In the genomic region with DNA sequence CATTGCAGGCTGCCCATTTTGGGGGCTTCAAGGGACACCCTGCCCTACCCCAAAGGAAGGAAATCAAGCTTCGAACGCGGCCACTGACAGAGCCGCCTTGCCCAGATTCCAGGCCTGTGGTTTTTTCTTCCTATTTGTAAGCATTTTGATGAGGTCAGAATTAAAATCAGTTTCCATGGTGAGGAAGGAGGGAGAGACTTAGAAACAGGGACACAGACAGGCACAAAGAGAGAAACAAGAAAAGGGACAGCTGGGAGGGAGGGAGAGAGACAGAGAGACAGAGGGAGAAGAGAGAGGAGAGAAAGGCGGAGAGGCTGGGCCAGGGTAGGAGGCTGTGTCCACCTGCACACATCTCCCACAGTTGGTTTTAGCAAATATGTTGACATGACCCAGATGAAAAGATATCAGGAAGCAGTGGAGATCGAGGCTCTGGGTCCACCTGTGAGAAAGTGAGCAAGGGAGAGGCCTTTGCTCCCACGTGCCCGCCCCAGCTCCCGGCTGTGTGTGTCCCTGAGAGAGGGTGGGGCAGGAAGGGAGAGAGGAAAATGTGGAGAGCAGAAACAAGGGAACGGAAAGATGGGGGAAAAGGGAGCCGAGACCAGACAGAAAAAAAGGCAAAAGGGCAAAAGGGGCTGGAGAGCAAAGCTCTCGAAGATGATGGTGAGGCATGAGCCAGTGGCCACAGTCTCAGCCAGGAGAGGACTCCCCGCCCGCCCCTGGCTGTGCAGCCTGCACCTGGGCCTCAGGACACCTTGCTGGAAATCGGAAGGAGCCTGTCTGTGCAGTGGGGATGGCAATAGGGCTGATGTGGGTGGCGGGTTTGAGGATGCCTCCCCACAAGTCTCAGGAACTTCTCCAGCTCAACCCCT, we compare ENCODE assay signal across 1 cellular context.
TF ChIP-seq lines count a peak whose summit lies in the region.

No MANE protein-coding gene starts in this region.

TF ChIP-seq in HepG2, 621 proteins besides CTCF, POLR2A, EP300 and RAD21 (continued from another document and continues in another):
- no peak for TF ChIP-seq ZZZ3 (CRISPR knock-in tag; IDR thresholded peaks at IDR 0.05; ENCODE audit: borderline replicate concordance)
- TF ChIP-seq GPN1 (CRISPR knock-in tag; IDR thresholded peaks at IDR 0.05; ENCODE audit: borderline replicate concordance), result no peak
- TF ChIP-seq ZNF496 (CRISPR knock-in tag; IDR thresholded peaks at IDR 0.05; ENCODE audit: insufficient replicate concordance), result no peak
- no peak for TF ChIP-seq GZF1 (CRISPR knock-in tag; IDR thresholded peaks at IDR 0.05)
- 0 out of 2 replicates have a peak, but pooled peaks have one; percentile 14 for TF ChIP-seq ELF3 (CRISPR knock-in tag; IDR thresholded peaks at IDR 0.05)
- TF ChIP-seq, protein P1, sequence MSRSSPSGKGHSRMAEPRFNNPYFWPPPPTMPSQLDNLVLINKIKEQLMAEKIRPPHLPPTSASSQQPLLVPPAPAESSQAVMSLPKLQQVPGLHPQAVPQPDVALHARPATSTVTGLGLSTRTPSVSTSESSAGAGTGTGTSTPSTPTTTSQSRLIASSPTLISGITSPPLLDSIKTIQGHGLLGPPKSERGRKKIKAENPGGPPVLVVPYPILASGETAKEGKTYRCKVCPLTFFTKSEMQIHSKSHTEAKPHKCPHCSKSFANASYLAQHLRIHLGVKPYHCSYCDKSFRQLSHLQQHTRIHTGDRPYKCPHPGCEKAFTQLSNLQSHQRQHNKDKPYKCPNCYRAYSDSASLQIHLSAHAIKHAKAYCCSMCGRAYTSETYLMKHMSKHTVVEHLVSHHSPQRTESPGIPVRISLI (CRISPR knock-in tag; IDR thresholded peaks at IDR 0.05; ENCODE audit: borderline replicate concordance), result no peak
- peak; percentile 26; the same call in 1 of the 2 replicates for TF ChIP-seq HDAC1 (CRISPR knock-in tag; IDR thresholded peaks at IDR 0.05)
- TF ChIP-seq, protein P2, sequence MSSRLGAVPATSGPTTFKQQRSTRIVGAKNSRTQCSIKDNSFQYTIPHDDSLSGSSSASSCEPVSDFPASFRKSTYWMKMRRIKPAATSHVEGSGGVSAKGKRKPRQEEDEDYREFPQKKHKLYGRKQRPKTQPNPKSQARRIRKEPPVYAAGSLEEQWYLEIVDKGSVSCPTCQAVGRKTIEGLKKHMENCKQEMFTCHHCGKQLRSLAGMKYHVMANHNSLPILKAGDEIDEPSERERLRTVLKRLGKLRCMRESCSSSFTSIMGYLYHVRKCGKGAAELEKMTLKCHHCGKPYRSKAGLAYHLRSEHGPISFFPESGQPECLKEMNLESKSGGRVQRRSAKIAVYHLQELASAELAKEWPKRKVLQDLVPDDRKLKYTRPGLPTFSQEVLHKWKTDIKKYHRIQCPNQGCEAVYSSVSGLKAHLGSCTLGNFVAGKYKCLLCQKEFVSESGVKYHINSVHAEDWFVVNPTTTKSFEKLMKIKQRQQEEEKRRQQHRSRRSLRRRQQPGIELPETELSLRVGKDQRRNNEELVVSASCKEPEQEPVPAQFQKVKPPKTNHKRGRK (CRISPR knock-in tag; IDR thresholded peaks at IDR 0.05), result no peak
- TF ChIP-seq ZNF7 (CRISPR knock-in tag; IDR thresholded peaks at IDR 0.05), result no peak
- TF ChIP-seq CREM (IDR thresholded peaks at IDR 0.05), result no peak
- TF ChIP-seq CREM (CRISPR knock-in tag; IDR thresholded peaks at IDR 0.05), result no peak
- TF ChIP-seq GTF2F1 (IDR thresholded peaks at IDR 0.05; ENCODE audit: low read length), result no peak
- TF ChIP-seq STAG1 (CRISPR knock-in tag; IDR thresholded peaks at IDR 0.05), result no peak
- TF ChIP-seq JARID2 (CRISPR knock-in tag; IDR thresholded peaks at IDR 0.05; ENCODE audit: insufficient replicate concordance), result no peak
- TF ChIP-seq GATAD2A (CRISPR knock-in tag; IDR thresholded peaks at IDR 0.05), result peak; percentile 42; the same call in 1 of the 2 replicates
- TF ChIP-seq XBP1 (CRISPR knock-in tag; IDR thresholded peaks at IDR 0.05), result no peak
- no peak for TF ChIP-seq MAFK (conservative IDR thresholded peaks at IDR 0.05 in 1 of 2, IDR thresholded peaks at IDR 0.05 in 1 of 2; ENCODE audit: low read length in 2 of 2)
- TF ChIP-seq, protein P3, sequence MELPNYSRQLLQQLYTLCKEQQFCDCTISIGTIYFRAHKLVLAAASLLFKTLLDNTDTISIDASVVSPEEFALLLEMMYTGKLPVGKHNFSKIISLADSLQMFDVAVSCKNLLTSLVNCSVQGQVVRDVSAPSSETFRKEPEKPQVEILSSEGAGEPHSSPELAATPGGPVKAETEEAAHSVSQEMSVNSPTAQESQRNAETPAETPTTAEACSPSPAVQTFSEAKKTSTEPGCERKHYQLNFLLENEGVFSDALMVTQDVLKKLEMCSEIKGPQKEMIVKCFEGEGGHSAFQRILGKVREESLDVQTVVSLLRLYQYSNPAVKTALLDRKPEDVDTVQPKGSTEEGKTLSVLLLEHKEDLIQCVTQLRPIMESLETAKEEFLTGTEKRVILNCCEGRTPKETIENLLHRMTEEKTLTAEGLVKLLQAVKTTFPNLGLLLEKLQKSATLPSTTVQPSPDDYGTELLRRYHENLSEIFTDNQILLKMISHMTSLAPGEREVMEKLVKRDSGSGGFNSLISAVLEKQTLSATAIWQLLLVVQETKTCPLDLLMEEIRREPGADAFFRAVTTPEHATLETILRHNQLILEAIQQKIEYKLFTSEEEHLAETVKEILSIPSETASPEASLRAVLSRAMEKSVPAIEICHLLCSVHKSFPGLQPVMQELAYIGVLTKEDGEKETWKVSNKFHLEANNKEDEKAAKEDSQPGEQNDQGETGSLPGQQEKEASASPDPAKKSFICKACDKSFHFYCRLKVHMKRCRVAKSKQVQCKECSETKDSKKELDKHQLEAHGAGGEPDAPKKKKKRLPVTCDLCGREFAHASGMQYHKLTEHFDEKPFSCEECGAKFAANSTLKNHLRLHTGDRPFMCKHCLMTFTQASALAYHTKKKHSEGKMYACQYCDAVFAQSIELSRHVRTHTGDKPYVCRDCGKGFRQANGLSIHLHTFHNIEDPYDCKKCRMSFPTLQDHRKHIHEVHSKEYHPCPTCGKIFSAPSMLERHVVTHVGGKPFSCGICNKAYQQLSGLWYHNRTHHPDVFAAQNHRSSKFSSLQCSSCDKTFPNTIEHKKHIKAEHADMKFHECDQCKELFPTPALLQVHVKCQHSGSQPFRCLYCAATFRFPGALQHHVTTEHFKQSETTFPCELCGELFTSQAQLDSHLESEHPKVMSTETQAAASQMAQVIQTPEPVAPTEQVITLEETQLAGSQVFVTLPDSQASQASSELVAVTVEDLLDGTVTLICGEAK (IDR thresholded peaks at IDR 0.05), result no peak
- TF ChIP-seq, protein P3 (CRISPR knock-in tag; IDR thresholded peaks at IDR 0.05), result no peak
- TF ChIP-seq ZKSCAN1 (IDR thresholded peaks at IDR 0.05; ENCODE audit: low read length), result no peak
- TF ChIP-seq, protein P4, sequence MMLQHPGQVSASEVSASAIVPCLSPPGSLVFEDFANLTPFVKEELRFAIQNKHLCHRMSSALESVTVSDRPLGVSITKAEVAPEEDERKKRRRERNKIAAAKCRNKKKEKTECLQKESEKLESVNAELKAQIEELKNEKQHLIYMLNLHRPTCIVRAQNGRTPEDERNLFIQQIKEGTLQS (CRISPR knock-in tag; IDR thresholded peaks at IDR 0.05), result no peak
- no peak for TF ChIP-seq KLF9 (CRISPR knock-in tag; IDR thresholded peaks at IDR 0.05; ENCODE audit: low read depth)
- TF ChIP-seq, protein P5, sequence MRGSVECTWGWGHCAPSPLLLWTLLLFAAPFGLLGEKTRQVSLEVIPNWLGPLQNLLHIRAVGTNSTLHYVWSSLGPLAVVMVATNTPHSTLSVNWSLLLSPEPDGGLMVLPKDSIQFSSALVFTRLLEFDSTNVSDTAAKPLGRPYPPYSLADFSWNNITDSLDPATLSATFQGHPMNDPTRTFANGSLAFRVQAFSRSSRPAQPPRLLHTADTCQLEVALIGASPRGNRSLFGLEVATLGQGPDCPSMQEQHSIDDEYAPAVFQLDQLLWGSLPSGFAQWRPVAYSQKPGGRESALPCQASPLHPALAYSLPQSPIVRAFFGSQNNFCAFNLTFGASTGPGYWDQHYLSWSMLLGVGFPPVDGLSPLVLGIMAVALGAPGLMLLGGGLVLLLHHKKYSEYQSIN (CRISPR knock-in tag; IDR thresholded peaks at IDR 0.05; ENCODE audit: borderline replicate concordance), result no peak
- no peak for TF ChIP-seq ZNF468 (CRISPR knock-in tag; IDR thresholded peaks at IDR 0.05)
- TF ChIP-seq PAX8 (CRISPR knock-in tag; IDR thresholded peaks at IDR 0.05; ENCODE audit: borderline replicate concordance), result no peak
- TF ChIP-seq ARNT2 (CRISPR knock-in tag; IDR thresholded peaks at IDR 0.05; ENCODE audit: low read depth), result no peak
- TF ChIP-seq ZNF441 (CRISPR knock-in tag; IDR thresholded peaks at IDR 0.05; ENCODE audit: borderline replicate concordance), result no peak
- no peak for TF ChIP-seq ARNT (IDR thresholded peaks at IDR 0.05)
- no peak for TF ChIP-seq TMF1 (CRISPR knock-in tag; IDR thresholded peaks at IDR 0.05; ENCODE audit: low read depth)
- no peak for TF ChIP-seq ZNF841 (CRISPR knock-in tag; IDR thresholded peaks at IDR 0.05; ENCODE audit: borderline replicate concordance)
- TF ChIP-seq, protein P6, sequence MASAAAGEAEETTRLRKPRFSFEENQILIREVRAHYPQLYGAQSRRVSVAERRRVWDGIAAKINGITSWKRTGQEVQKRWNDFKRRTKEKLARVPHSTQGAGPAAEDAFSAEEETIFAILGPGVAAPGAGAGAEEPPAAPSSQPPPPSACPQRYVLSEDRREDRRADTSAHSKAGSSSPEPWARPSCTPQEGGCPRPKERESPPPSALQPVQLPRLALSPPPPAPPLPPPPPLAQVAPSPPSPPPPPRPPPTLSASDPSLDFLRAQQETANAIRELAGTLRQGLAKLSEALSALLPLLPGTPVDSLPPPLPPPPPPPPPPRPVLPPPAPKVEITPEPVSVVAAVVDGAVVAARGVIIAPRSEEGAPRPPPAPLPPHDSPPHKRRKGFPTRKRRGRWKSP (CRISPR knock-in tag; IDR thresholded peaks at IDR 0.05), result no peak; the same call in 1 of the 2 replicates
- no peak for TF ChIP-seq ZNF274 (CRISPR knock-in tag; IDR thresholded peaks at IDR 0.05)
- TF ChIP-seq, protein P7, sequence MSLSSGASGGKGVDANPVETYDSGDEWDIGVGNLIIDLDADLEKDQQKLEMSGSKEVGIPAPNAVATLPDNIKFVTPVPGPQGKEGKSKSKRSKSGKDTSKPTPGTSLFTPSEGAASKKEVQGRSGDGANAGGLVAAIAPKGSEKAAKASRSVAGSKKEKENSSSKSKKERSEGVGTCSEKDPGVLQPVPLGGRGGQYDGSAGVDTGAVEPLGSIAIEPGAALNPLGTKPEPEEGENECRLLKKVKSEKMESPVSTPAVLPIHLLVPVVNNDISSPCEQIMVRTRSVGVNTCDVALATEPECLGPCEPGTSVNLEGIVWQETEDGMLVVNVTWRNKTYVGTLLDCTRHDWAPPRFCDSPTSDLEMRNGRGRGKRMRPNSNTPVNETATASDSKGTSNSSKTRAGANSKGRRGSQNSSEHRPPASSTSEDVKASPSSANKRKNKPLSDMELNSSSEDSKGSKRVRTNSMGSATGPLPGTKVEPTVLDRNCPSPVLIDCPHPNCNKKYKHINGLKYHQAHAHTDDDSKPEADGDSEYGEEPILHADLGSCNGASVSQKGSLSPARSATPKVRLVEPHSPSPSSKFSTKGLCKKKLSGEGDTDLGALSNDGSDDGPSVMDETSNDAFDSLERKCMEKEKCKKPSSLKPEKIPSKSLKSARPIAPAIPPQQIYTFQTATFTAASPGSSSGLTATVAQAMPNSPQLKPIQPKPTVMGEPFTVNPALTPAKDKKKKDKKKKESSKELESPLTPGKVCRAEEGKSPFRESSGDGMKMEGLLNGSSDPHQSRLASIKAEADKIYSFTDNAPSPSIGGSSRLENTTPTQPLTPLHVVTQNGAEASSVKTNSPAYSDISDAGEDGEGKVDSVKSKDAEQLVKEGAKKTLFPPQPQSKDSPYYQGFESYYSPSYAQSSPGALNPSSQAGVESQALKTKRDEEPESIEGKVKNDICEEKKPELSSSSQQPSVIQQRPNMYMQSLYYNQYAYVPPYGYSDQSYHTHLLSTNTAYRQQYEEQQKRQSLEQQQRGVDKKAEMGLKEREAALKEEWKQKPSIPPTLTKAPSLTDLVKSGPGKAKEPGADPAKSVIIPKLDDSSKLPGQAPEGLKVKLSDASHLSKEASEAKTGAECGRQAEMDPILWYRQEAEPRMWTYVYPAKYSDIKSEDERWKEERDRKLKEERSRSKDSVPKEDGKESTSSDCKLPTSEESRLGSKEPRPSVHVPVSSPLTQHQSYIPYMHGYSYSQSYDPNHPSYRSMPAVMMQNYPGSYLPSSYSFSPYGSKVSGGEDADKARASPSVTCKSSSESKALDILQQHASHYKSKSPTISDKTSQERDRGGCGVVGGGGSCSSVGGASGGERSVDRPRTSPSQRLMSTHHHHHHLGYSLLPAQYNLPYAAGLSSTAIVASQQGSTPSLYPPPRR (CRISPR knock-in tag; IDR thresholded peaks at IDR 0.05; ENCODE audit: borderline replicate concordance), result 0 out of 2 replicates have a peak, but pooled peaks have one; percentile 19
- no peak for TF ChIP-seq YY1 (IDR thresholded peaks at IDR 0.05; ENCODE audit: insufficient read depth, insufficient replicate concordance, low read depth, low read length)
- TF ChIP-seq TBX2 (CRISPR knock-in tag; IDR thresholded peaks at IDR 0.05; ENCODE audit: borderline replicate concordance), result peak; percentile 39; the same call in 1 of the 2 replicates
- no peak for TF ChIP-seq AKAP8 (CRISPR knock-in tag; IDR thresholded peaks at IDR 0.05)
- TF ChIP-seq, protein P8, sequence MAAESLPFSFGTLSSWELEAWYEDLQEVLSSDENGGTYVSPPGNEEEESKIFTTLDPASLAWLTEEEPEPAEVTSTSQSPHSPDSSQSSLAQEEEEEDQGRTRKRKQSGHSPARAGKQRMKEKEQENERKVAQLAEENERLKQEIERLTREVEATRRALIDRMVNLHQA (CRISPR knock-in tag; IDR thresholded peaks at IDR 0.05), result no peak
